ENCODE assay signal across 17 cellular contexts in the genomic region with DNA sequence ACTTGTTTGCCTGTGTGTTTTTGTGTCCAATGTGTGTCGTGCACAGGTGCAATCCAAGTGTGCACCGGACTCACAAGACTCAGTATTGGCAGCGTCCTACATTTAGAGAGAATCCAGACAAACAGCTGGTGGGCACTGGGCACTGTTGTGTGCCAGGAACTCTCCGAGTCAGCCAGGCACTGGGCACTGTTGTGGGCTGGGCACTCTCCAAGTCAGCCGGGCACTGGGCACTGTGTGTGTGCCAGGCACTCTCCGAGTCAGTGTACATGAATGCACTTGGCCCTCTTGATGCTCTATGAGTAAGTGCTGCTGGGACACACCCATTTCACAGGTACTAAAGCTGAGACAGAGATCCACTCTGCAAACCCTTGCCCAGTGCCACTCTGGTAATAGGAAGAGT.
DNase-seq lines count a peak whose midpoint lies in the region; ATAC-seq and TF ChIP-seq lines count a peak whose summit lies in the region.
"Had no signal": no experiment of that assay in that cellular context is flagged by ENCODE, and none has a peak within 500 bp of the region (broad histone marks: within the 10 kb centered on the region; RNA-seq: fewer than 3 reads in every experiment).

No MANE protein-coding gene starts in this region.

- CTCF ChIA-PET in Calu3 (lab: Charles Lee) = interaction anchor here (0.5 kb wide), 1 partner anchor 35 kb away, joined by 9 read pairs; no protein-coding TSS in a partner anchor

- H3K27me3 ChIP-seq in upper lobe of right lung = no peaks in the 10 kb centered on the region

- H3K9me3 Mint-ChIP-seq in activated naive CD8-positive, alpha-beta T cell treated with anti-CD3 and anti-CD28 coated beads, Interleukin-2, amount 10 ng/mL, durations not matched to agents 7 days and 5 days = peaks cover 4% of the 10 kb centered on the region
- H3K9me3 Mint-ChIP-seq in activated naive CD8-positive, alpha-beta T cell treated with anti-CD3 and anti-CD28 coated beads for 36 hours = peaks cover 8% of the 10 kb centered on the region
- H3K9me3 Mint-ChIP-seq in Calu3 (ENCODE audit: low read depth, unreplicated experiment) = peaks cover 33% of the 10 kb centered on the region

- POLR2A ChIA-PET in activated naive CD8-positive, alpha-beta T cell treated with anti-CD3 and anti-CD28 coated beads, Interleukin-2, amount 10 ng/mL, durations not matched to agents 7 days and 5 days (lab: Charles Lee) = no interaction called here

- H3K27ac ChIP-seq in upper lobe of right lung = no peak overlapping the region
- H3K27ac ChIP-seq: A549, C4-2B had no signal

- no peaks in the 10 kb centered on the region for H3K27me3 Mint-ChIP-seq in activated naive CD8-positive, alpha-beta T cell treated with anti-CD3 and anti-CD28 coated beads, Interleukin-2, amount 10 ng/mL, durations not matched to agents 7 days and 5 days
- no peaks in the 10 kb centered on the region for H3K27me3 Mint-ChIP-seq in activated naive CD8-positive, alpha-beta T cell treated with anti-CD3 and anti-CD28 coated beads for 36 hours
- H3K27me3 Mint-ChIP-seq in Calu3 (ENCODE audit: unreplicated experiment) = no peaks in the 10 kb centered on the region

- ATAC-seq in activated naive CD8-positive, alpha-beta T cell treated with anti-CD3 and anti-CD28 coated beads, Interleukin-2, amount 10 ng/mL, durations not matched to agents 7 days and 5 days (ENCODE audit: low read depth) = no peak
- ATAC-seq in mucosa of descending colon (peak; percentile 29), upper lobe of right lung (peak; percentile 7), HG02870 (IDR thresholded peaks at IDR 0.05; ENCODE audit: unreplicated experiment) (no peak)
- ATAC-seq: A549 had no signal

- H3K9me3 ChIP-seq in mucosa of descending colon (peaks cover 15% of the 10 kb centered on the region), upper lobe of right lung (peaks cover 24% of the 10 kb centered on the region)
- H3K9me3 ChIP-seq: HAP-1 had no signal

- H3K4me1 ChIP-seq in mucosa of descending colon (ENCODE audit: low read depth) = no peaks in the 10 kb centered on the region
- H3K4me1 ChIP-seq in upper lobe of right lung = no peaks in the 10 kb centered on the region
- H3K4me1 ChIP-seq: A549, HAP-1 had no signal

- no peak overlapping the region for H3K27ac Mint-ChIP-seq in activated naive CD8-positive, alpha-beta T cell treated with anti-CD3 and anti-CD28 coated beads, Interleukin-2, amount 10 ng/mL, durations not matched to agents 7 days and 5 days
- no peak overlapping the region for H3K27ac Mint-ChIP-seq in activated naive CD8-positive, alpha-beta T cell treated with anti-CD3 and anti-CD28 coated beads for 36 hours
- no peak overlapping the region for H3K27ac Mint-ChIP-seq in Calu3 (ENCODE audit: unreplicated experiment)
- H3K27ac Mint-ChIP-seq: IgD-negative memory B cell had no signal

- no TSS peak for BruUV-seq in Calu3 (replicated peaks; lab: Mats Ljungman, UMichigan)

- H3K36me3 ChIP-seq in mucosa of descending colon (ENCODE audit: low read depth) (no peaks in the 10 kb centered on the region), upper lobe of right lung (no peaks in the 10 kb centered on the region)
- H3K36me3 ChIP-seq: HAP-1 had no signal

- no peak overlapping the region for H3K4me3 ChIP-seq in mucosa of descending colon
- H3K4me3 ChIP-seq in upper lobe of right lung = no peak overlapping the region
- H3K4me3 ChIP-seq: A549, HAP-1 had no signal

- H3K36me3 Mint-ChIP-seq in activated naive CD8-positive, alpha-beta T cell treated with anti-CD3 and anti-CD28 coated beads, Interleukin-2, amount 10 ng/mL, durations not matched to agents 7 days and 5 days = no peaks in the 10 kb centered on the region
- H3K36me3 Mint-ChIP-seq in activated naive CD8-positive, alpha-beta T cell treated with anti-CD3 and anti-CD28 coated beads for 36 hours = no peaks in the 10 kb centered on the region
- no peaks in the 10 kb centered on the region for H3K36me3 Mint-ChIP-seq in Calu3 (ENCODE audit: insufficient read depth, unreplicated experiment)

- no peaks in the 10 kb centered on the region for H3K4me1 Mint-ChIP-seq in activated naive CD8-positive, alpha-beta T cell treated with anti-CD3 and anti-CD28 coated beads, Interleukin-2, amount 10 ng/mL, durations not matched to agents 7 days and 5 days
- no peaks in the 10 kb centered on the region for H3K4me1 Mint-ChIP-seq in activated naive CD8-positive, alpha-beta T cell treated with anti-CD3 and anti-CD28 coated beads for 36 hours
- no peaks in the 10 kb centered on the region for H3K4me1 Mint-ChIP-seq in Calu3 (ENCODE audit: low read depth, unreplicated experiment)

- intact Hi-C loops in mucosa of descending colon (cut with DNase I, micrococcal nuclease) (no loop called here), upper lobe of right lung (cut with DNase I) (no loop called here), Calu3 (cut with micrococcal nuclease; ENCODE audit: unreplicated experiment) (no loop called here)

- DNase-seq in activated naive CD8-positive, alpha-beta T cell treated with anti-CD3 and anti-CD28 coated beads, Interleukin-2, amount 10 ng/mL, durations not matched to agents 7 days and 5 days = peak; percentile 18
- DNase-seq in activated naive CD8-positive, alpha-beta T cell treated with anti-CD3 and anti-CD28 coated beads for 36 hours = no peak
- DNase-seq in ecto neural progenitor cell (ENCODE audit: low spot score) (peak; percentile 17), mucosa of descending colon (no peak), upper lobe of right lung (peak; percentile 10), Calu3 (no peak)
- DNase-seq in activated T-cell treated with anti-CD3 and anti-CD28 coated beads, Interleukin-2, amount 50 U/mL, for 1 hour = no peak
- DNase-seq: DMS153, EL, NCI-H1436, NCI-H2081, NCI-H524 treated with DMSO at 0.1 percent for 48 hours had no signal

- no peak overlapping the region for H3K4me3 Mint-ChIP-seq in activated naive CD8-positive, alpha-beta T cell treated with anti-CD3 and anti-CD28 coated beads, Interleukin-2, amount 10 ng/mL, durations not matched to agents 7 days and 5 days
- no peak overlapping the region for H3K4me3 Mint-ChIP-seq in activated naive CD8-positive, alpha-beta T cell treated with anti-CD3 and anti-CD28 coated beads for 36 hours
- no peak overlapping the region for H3K4me3 Mint-ChIP-seq in Calu3 (ENCODE audit: low read depth, unreplicated experiment)
- H3K4me3 Mint-ChIP-seq: IgD-negative memory B cell had no signal

- TF ChIP-seq CTCF in mucosa of descending colon (IDR thresholded peaks at IDR 0.05) = no peak
- TF ChIP-seq CTCF in upper lobe of right lung (IDR thresholded peaks at IDR 0.05) = no peak
- TF ChIP-seq CTCF in Calu3 (IDR thresholded peaks at IDR 0.05; ENCODE audit: unreplicated experiment) = no peak

Comparison
In these comparisons a context has a peak if more than half of its experiments do, and no peak if none do; other contexts are left out.
1. DNase-seq: peak in activated naive CD8-positive, alpha-beta T cell treated with anti-CD3 and anti-CD28 coated beads, Interleukin-2, amount 10 ng/mL, durations not matched to agents 7 days and 5 days (single experiment), ecto neural progenitor cell (single experiment) and upper lobe of right lung (single experiment); none in activated naive CD8-positive, alpha-beta T cell treated with anti-CD3 and anti-CD28 coated beads for 36 hours (single experiment), mucosa of descending colon (0 of 3), Calu3 (single experiment) and activated T-cell treated with anti-CD3 and anti-CD28 coated beads, Interleukin-2, amount 50 U/mL, for 1 hour (single experiment).
2. ATAC-seq: peak in mucosa of descending colon (single experiment) and upper lobe of right lung (single experiment); none in activated naive CD8-positive, alpha-beta T cell treated with anti-CD3 and anti-CD28 coated beads, Interleukin-2, amount 10 ng/mL, durations not matched to agents 7 days and 5 days (single experiment) and HG02870 (single experiment).